In genomic region chr1:234546890-234547788, GRCh38 we compare ENCODE assay signal across 1 cellular context.
TF ChIP-seq lines count a peak whose summit lies in the region.

No MANE protein-coding gene starts in this region.

TF ChIP-seq in GM23338, 12 proteins besides CTCF, POLR2A, EP300 and RAD21 (continued from another document):
- TF ChIP-seq ZNF462 (CRISPR knock-in tag; IDR thresholded peaks at IDR 0.05) (no peak), ETS1 (IDR thresholded peaks at IDR 0.05) (no peak)
